Comparison of ENCODE assay signal across 16 cellular contexts in the genomic region with DNA sequence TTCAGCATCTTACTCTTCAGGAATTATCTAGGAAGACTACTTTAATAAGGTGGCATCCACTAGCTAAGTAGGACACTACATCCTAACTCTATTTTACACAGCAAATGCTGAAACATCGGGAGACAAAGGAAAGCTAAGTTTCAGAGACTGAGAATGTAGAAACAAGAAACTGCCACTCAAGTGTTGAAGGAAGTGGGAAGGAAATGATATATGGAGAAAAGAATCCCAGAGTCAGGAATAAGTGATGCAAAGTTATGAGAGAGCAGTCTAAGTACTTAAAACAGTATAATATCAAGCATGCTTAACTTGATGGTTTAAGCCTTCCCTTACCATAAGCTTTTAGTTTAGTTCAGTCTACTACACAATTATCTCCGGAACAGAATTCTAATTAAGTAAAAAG.
"Had no signal": no experiment of that assay in that cellular context is flagged by ENCODE, and none has a peak within 500 bp of the region (broad histone marks: within the 10 kb centered on the region; RNA-seq: fewer than 3 reads in every experiment).

No MANE protein-coding gene starts in this region.

- H3K27me3 ChIP-seq: gastrocnemius medialis, neutrophil, transverse colon, vagina had no signal

- FAIRE-seq: islet of Langerhans had no signal

- H3K4me1 Mint-ChIP-seq: natural killer cell had no signal

- H3K4me3 Mint-ChIP-seq: activated T-cell treated with anti-CD3 and anti-CD28 coated beads, Interleukin-2, amount 50 U/mL, for 4 hours; natural killer cell had no signal

- ATAC-seq: activated CD4-positive, CD25-positive, alpha-beta regulatory T cell treated with anti-CD3 and anti-CD28 coated beads, Interleukin-2, amount 50 U/mL, for 24 hours; activated naive CD4-positive, alpha-beta T cell treated with anti-CD3 and anti-CD28 coated beads, Interleukin-2, amount 50 U/mL, for 72 hours; activated T-cell treated with anti-CD3 and anti-CD28 coated beads, Interleukin-2, amount 50 U/mL, for 4 hours; gastrocnemius medialis; natural killer cell had no signal

- H3K27ac ChIP-seq: gastrocnemius medialis, neutrophil, transverse colon, vagina had no signal

- H3K4me1 ChIP-seq: gastrocnemius medialis, transverse colon, vagina had no signal

- H3K4me3 ChIP-seq: gastrocnemius medialis, transverse colon, vagina had no signal

- H3K9me3 ChIP-seq: gastrocnemius medialis, neutrophil, transverse colon, vagina had no signal

- H3K9me3 Mint-ChIP-seq: activated naive CD4-positive, alpha-beta T cell treated with anti-CD3 and anti-CD28 coated beads, Interleukin-2, amount 50 U/mL, for 72 hours; activated T-cell treated with anti-CD3 and anti-CD28 coated beads, Interleukin-2, amount 50 U/mL, for 4 hours; natural killer cell had no signal

- DNase-seq: activated effector memory CD4-positive, alpha-beta T cell treated with Interleukin-2 at 50 U/mL for 16 hours; activated T-cell treated with anti-CD3 and anti-CD28 coated beads, Interleukin-2, amount 50 U/mL, for 4 hours; central memory CD4-positive, alpha-beta T cell; cortex of kidney; effector CD8-positive, alpha-beta T cell; gastrocnemius medialis; natural killer cell; posterior cingulate gyrus; stimulated activated CD4-positive, alpha-beta T cell treated with anti-CD3 and anti-CD28 coated beads, Interleukin-2, amount 100 ng/mL, for 48 hours; stimulated activated naive CD4-positive, alpha-beta T cell; transverse colon had no signal
